In the genomic region with DNA sequence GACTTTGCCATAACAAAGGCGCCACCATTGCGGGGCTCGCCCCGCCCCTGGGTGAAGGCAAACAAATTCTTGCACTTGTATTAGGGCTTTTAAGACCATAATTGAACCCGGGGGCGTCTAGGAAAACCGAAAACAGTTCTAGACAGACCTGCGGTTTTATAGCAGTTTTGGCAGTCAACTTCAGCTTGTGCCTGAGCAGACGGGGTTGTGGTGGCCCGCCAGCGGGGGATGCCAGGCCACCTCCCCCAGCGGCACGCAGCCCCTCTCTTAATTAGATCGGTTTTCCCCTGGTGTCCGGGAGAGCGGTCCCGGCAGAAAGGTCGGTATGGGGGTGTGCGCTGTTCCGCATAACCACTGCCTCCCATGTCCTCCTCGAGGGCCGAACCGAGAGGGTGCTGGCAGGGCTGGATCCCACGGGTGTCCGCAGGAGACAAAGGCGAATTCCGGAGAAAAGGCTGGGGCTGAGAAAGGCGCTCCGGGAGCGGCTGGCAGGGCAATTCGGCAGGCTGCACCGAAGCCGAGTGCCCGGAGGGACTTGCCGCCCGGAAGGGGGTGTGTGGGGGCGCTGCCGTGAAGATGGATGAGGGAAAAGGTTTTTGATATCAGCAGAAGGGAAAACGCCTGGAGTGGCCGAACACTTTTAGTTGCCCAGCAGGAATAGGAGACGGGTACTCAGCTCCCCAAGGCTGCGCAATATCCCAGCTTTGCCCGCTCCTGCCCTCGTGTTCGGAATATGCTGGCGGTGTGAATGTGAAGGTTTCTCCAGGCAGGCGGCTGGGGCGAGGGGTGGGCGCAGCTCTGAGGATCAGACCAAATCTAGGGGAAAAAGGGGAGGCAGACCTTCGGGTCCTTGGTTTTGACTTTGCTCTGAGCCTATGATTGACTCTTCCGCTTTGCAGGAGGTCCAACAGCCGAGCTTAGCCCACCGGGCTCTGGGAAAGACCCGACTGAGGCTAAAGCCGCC, we compare ENCODE assay signal across 9 cellular contexts. TPM values are rescaled to one million over a fixed set of nuclear protein-coding genes. Genes with fewer than 3 reads are reported as not detected.
DNase-seq lines count a peak whose midpoint lies in the region; ATAC-seq and TF ChIP-seq lines count a peak whose summit lies in the region.
"Had no signal": no experiment of that assay in that cellular context is flagged by ENCODE, and none has a peak within 500 bp of the region (broad histone marks: within the 10 kb centered on the region; RNA-seq: fewer than 3 reads in every experiment).

No MANE protein-coding gene starts in this region.

- H3K4me3 Mint-ChIP-seq in stimulated activated naive CD8-positive, alpha-beta T cell treated with anti-CD3 and anti-CD28 coated beads, Interleukin-15, Interleukin-2, amounts not matched to agents 100 ng/mL and 50 ng/mL, for 24 hours, result peak overlapping the region; percentile 62
- H3K4me3 Mint-ChIP-seq in naive thymus-derived CD4-positive, alpha-beta T cell, result peak overlapping the region; percentile 61 to 92 (median 81)

- POLR2A ChIA-PET in naive thymus-derived CD4-positive, alpha-beta T cell (lab: Charles Lee), result interaction anchor here (0.9 to 1.9 kb wide), 4 partner anchors 19 to 586 kb away, joined by 3 to 4 read pairs (median 3); a partner anchor contains a TSS

- no peak overlapping the region for H3K27ac Mint-ChIP-seq in stimulated activated naive CD8-positive, alpha-beta T cell treated with anti-CD3 and anti-CD28 coated beads, Interleukin-15, Interleukin-2, amounts not matched to agents 100 ng/mL and 50 ng/mL, for 24 hours
- peak overlapping the region in 8 of 9 donors; percentile 45 to 88 (median 68) for H3K27ac Mint-ChIP-seq in naive thymus-derived CD4-positive, alpha-beta T cell

- H3K36me3 ChIP-seq in mammary epithelial cell (ENCODE audit: insufficient read depth, low read length), result no peaks in the 10 kb centered on the region
- no peaks in the 10 kb centered on the region for H3K36me3 ChIP-seq in naive thymus-derived CD4-positive, alpha-beta T cell (ENCODE audit: control insufficient read depth in 2 of 3, insufficient read depth in 3 of 3, low read length in 3 of 3)
- H3K36me3 ChIP-seq in aorta (ENCODE audit: control insufficient read depth in 1 of 2, insufficient read depth in 2 of 2, low read length in 1 of 2), result no peaks in the 10 kb centered on the region

- H3K4me3 ChIP-seq in mammary epithelial cell (replicated peaks in 1 of 3; ENCODE audit: insufficient read depth in 1 of 3, low read depth in 2 of 3, low read length in 3 of 3) (no peak overlapping the region), aorta (ENCODE audit: low read length in 2 of 2) (no peak overlapping the region)
- peak overlapping the region; percentile 43 for H3K4me3 ChIP-seq in naive thymus-derived CD4-positive, alpha-beta T cell (ENCODE audit: low read length)

- WGBS in mammary epithelial cell (ENCODE audit: low coverage, missing lambda C conversion rate), result 19% methylated on average over 41 of the region's 55 CpGs
- 8 to 9% methylated on average over 55 of the region's 55 CpGs for WGBS in aorta, 2 donors

- no peak overlapping the region for H3K27ac ChIP-seq in mammary epithelial cell (ENCODE audit: insufficient read depth, low read depth, low read length)
- no peak overlapping the region for H3K27ac ChIP-seq in naive thymus-derived CD4-positive, alpha-beta T cell (ENCODE audit: low read depth, low read length)
- no peak overlapping the region for H3K27ac ChIP-seq in aorta (ENCODE audit: low read depth in 1 of 2, low read length in 2 of 2)

- DNase-seq in stimulated activated naive CD8-positive, alpha-beta T cell treated with anti-CD3 and anti-CD28 coated beads, Interleukin-15, Interleukin-2, amounts not matched to agents 100 U/mL and 50 U/mL, for 24 hours, result no peak
- no peak for DNase-seq in mammary epithelial cell
- peak in 2 of 9 donors; percentile 11 to 19 for DNase-seq in naive thymus-derived CD4-positive, alpha-beta T cell
- peak; percentile 38 to 52 for DNase-seq in aorta
- no peak for DNase-seq in DMS 273 treated with DMSO at 0.1 percent for 48 hours (lab: John Stamatoyannopoulos, UW)
- DNase-seq: NCI-H226 had no signal

- H2AFZ ChIP-seq in mammary epithelial cell (ENCODE audit: low read depth, low read length), result peak overlapping the region; percentile 39

- intact Hi-C loops in mammary epithelial cell (cut with micrococcal nuclease) (no loop called here), aorta (cut with DNase I) (no loop called here)
- intact Hi-C loops in naive thymus-derived CD4-positive, alpha-beta T cell (cut with micrococcal nuclease), result loop anchor here (2.0 to 5.0 kb wide), 4 partner anchors 15 to 1326 kb away; a partner anchor contains a TSS

- dilution Hi-C loops in mammary epithelial cell (cut with HindIII; ENCODE audit: low sequenced_read_pairs), result no loop called here

- no peaks in the 10 kb centered on the region for H3K9me3 Mint-ChIP-seq in stimulated activated naive CD8-positive, alpha-beta T cell treated with anti-CD3 and anti-CD28 coated beads, Interleukin-15, Interleukin-2, amounts not matched to agents 100 ng/mL and 50 ng/mL, for 24 hours
- peaks cover 0 to 15% (median 0%) of the 10 kb centered on the region in 11 donors for H3K9me3 Mint-ChIP-seq in naive thymus-derived CD4-positive, alpha-beta T cell

- H3K36me3 Mint-ChIP-seq in stimulated activated naive CD8-positive, alpha-beta T cell treated with anti-CD3 and anti-CD28 coated beads, Interleukin-15, Interleukin-2, amounts not matched to agents 100 ng/mL and 50 ng/mL, for 24 hours (ENCODE audit: low read depth), result no peaks in the 10 kb centered on the region
- peaks cover 0 to 4% (median 0%) of the 10 kb centered on the region in 5 donors for H3K36me3 Mint-ChIP-seq in naive thymus-derived CD4-positive, alpha-beta T cell

- H3K9me3 ChIP-seq in mammary epithelial cell (replicated peaks; ENCODE audit: insufficient read depth, low read length) (no peaks in the 10 kb centered on the region), aorta (ENCODE audit: control insufficient read depth, low read length) (no peaks in the 10 kb centered on the region)
- H3K9me3 ChIP-seq in naive thymus-derived CD4-positive, alpha-beta T cell (ENCODE audit: control insufficient read depth in 2 of 3, low read length in 3 of 3), result no peaks in the 10 kb centered on the region

- H3K79me2 ChIP-seq in mammary epithelial cell (ENCODE audit: insufficient read depth, low read length), result no peaks in the 10 kb centered on the region

- H4K20me1 ChIP-seq in mammary epithelial cell (ENCODE audit: insufficient read depth, low read length), result no peaks in the 10 kb centered on the region

- H3K4me2 ChIP-seq in mammary epithelial cell (ENCODE audit: insufficient read depth, low read depth, low read length), result peak overlapping the region; percentile 52

- in situ Hi-C loops in mammary epithelial cell (cut with MboI; ENCODE audit: low sequenced_read_pairs in 2 of 2), result loop anchor here in 1 of 2 donors (25.0 kb wide), 1 partner anchor 899 kb away; no protein-coding TSS in a partner anchor

- ATAC-seq in stimulated activated naive CD8-positive, alpha-beta T cell treated with anti-CD3 and anti-CD28 coated beads, Interleukin-15, Interleukin-2, amounts not matched to agents 100 U/mL and 50 U/mL, for 24 hours, result no peak
- ATAC-seq in naive thymus-derived CD4-positive, alpha-beta T cell, result no peak
- ATAC-seq in aorta (ENCODE audit: low FRiP score) (no peak), GM19023 (IDR thresholded peaks at IDR 0.05; ENCODE audit: unreplicated experiment) (no peak), HG03469 (IDR thresholded peaks at IDR 0.05; ENCODE audit: unreplicated experiment) (no peak)

- H3K4me1 Mint-ChIP-seq in stimulated activated naive CD8-positive, alpha-beta T cell treated with anti-CD3 and anti-CD28 coated beads, Interleukin-15, Interleukin-2, amounts not matched to agents 100 ng/mL and 50 ng/mL, for 24 hours (ENCODE audit: low read depth), result peaks cover 46% of the 10 kb centered on the region
- peaks cover 27 to 77% (median 52%) of the 10 kb centered on the region in 7 donors for H3K4me1 Mint-ChIP-seq in naive thymus-derived CD4-positive, alpha-beta T cell

- H3K27me3 ChIP-seq in mammary epithelial cell (ENCODE audit: insufficient read depth, low read length) (peaks cover 59% of the 10 kb centered on the region), aorta (ENCODE audit: control insufficient read depth in 1 of 2, insufficient read depth in 2 of 2, low read length in 1 of 2) (no peaks in the 10 kb centered on the region)
- H3K27me3 ChIP-seq in naive thymus-derived CD4-positive, alpha-beta T cell (ENCODE audit: control insufficient read depth in 2 of 2, insufficient read depth in 2 of 2, low read length in 2 of 2), result peaks cover 41 to 79% of the 10 kb centered on the region in 2 donors

- BruUV-seq in mammary epithelial cell (replicated peaks; lab: Mats Ljungman, UMichigan), result no TSS peak

- no peak for TF ChIP-seq CTCF in mammary epithelial cell (conservative IDR thresholded peaks at IDR 0.05 in 1 of 2, IDR thresholded peaks at IDR 0.05 in 1 of 2; ENCODE audit: extremely low read depth in 1 of 2, insufficient read depth in 1 of 2, low read depth in 1 of 2, low read length in 2 of 2)

- CTCF ChIA-PET in mammary epithelial cell (lab: Charles Lee; ENCODE audit: low non-redundant PET), result interaction anchor here (0.5 to 0.7 kb wide), 2 partner anchors 8 to 257 kb away, joined by 5 to 6 read pairs; no protein-coding TSS in a partner anchor
- CTCF ChIA-PET in naive thymus-derived CD4-positive, alpha-beta T cell (lab: Charles Lee), result interaction anchor here (0.6 to 1.7 kb wide), 5 partner anchors 8 to 826 kb away, joined by 3 to 8 read pairs (median 3); no protein-coding TSS in a partner anchor

- H3K4me1 ChIP-seq in mammary epithelial cell (ENCODE audit: insufficient read depth, low read length) (peaks cover 32% of the 10 kb centered on the region), aorta (ENCODE audit: control insufficient read depth in 1 of 2, insufficient read depth in 2 of 2, low read length in 2 of 2) (no peaks in the 10 kb centered on the region)
- H3K4me1 ChIP-seq in naive thymus-derived CD4-positive, alpha-beta T cell (ENCODE audit: control insufficient read depth in 2 of 2, insufficient read depth in 2 of 2, low read length in 2 of 2), result peaks cover 41 to 61% of the 10 kb centered on the region in 2 donors

- no peak overlapping the region for H3K9ac ChIP-seq in mammary epithelial cell (ENCODE audit: insufficient read depth, low read length)

- peaks cover 87% of the 10 kb centered on the region for H3K27me3 Mint-ChIP-seq in stimulated activated naive CD8-positive, alpha-beta T cell treated with anti-CD3 and anti-CD28 coated beads, Interleukin-15, Interleukin-2, amounts not matched to agents 100 ng/mL and 50 ng/mL, for 24 hours
- H3K27me3 Mint-ChIP-seq in naive thymus-derived CD4-positive, alpha-beta T cell, result peaks cover 80 to 95% (median 87%) of the 10 kb centered on the region in 5 donors

RNA-seq across cellular contexts. Expression of a gene that starts 3.0 kb away (rescaled TPM):
- total RNA-seq in mammary epithelial cell, result under 1 TPM; 0.17 to 0.96 TPM
- polyA plus RNA-seq in mammary epithelial cell, result 0.12 TPM
- polyA minus RNA-seq in mammary epithelial cell, result not detected
- total RNA-seq in naive thymus-derived CD4-positive, alpha-beta T cell, result not detected
- not detected for polyA plus RNA-seq in naive thymus-derived CD4-positive, alpha-beta T cell
- under 1 TPM in 1 of 2 donors, not detected in 1; 0.81 TPM for total RNA-seq in aorta
- under 1 TPM in 1 of 2 donors, not detected in 1; 0.13 TPM for polyA plus RNA-seq in aorta

RNA-seq across cellular contexts. Expression of a gene that starts 11.9 kb away (rescaled TPM):
- total RNA-seq in mammary epithelial cell (not detected), aorta (not detected)
- polyA plus RNA-seq in mammary epithelial cell (not detected), aorta (under 1 TPM in 1 of 2 donors, not detected in 1; 0.38 TPM)
- not detected for polyA minus RNA-seq in mammary epithelial cell
- total RNA-seq in naive thymus-derived CD4-positive, alpha-beta T cell, result not detected
- polyA plus RNA-seq in naive thymus-derived CD4-positive, alpha-beta T cell, result not detected

RNA-seq across cellular contexts. Expression of a gene that starts 13.9 kb away (rescaled TPM):
- 1 to 10 TPM; 4.2 to 4.3 TPM for total RNA-seq in mammary epithelial cell
- 0.18 TPM for polyA plus RNA-seq in mammary epithelial cell
- polyA minus RNA-seq in mammary epithelial cell, result not detected
- total RNA-seq in naive thymus-derived CD4-positive, alpha-beta T cell, result under 1 TPM in 1 of 5 experiments, not detected in 4; 0.66 TPM
- not detected for polyA plus RNA-seq in naive thymus-derived CD4-positive, alpha-beta T cell
- total RNA-seq in aorta, result 10 to 100 TPM in 1 of 2 donors, 1 to 10 TPM in 1; 1.5 to 11.2 TPM
- polyA plus RNA-seq in aorta, result 1 to 10 TPM; 3.4 to 3.6 TPM

RNA-seq across cellular contexts. Expression of a gene that starts 22.6 kb away (rescaled TPM):
- 10 to 100 TPM in 1 of 2 donors, 1 to 10 TPM in 1; 7.8 to 25.1 TPM for total RNA-seq in mammary epithelial cell
- 0.03 TPM for polyA plus RNA-seq in mammary epithelial cell
- polyA minus RNA-seq in mammary epithelial cell, result not detected
- total RNA-seq in naive thymus-derived CD4-positive, alpha-beta T cell, result 1 to 10 TPM in 1 of 5 experiments, under 1 TPM in 1, not detected in 3; 0.70 to 1.7 TPM
- not detected for polyA plus RNA-seq in naive thymus-derived CD4-positive, alpha-beta T cell
- total RNA-seq in aorta, result 1 to 10 TPM; 1.6 to 5.8 TPM
- 1 to 10 TPM; 1.5 to 3.1 TPM for polyA plus RNA-seq in aorta

RNA-seq across cellular contexts. Expression of a gene that starts 31.5 kb away (rescaled TPM):
- total RNA-seq in mammary epithelial cell (1 to 10 TPM; 2.3 to 8.0 TPM), aorta (1 to 10 TPM; 4.7 to 9.3 TPM)
- polyA plus RNA-seq in mammary epithelial cell (3.9 TPM), aorta (1 to 10 TPM; 2.4 to 3.3 TPM)
- 3.7 TPM for polyA minus RNA-seq in mammary epithelial cell
- not detected for total RNA-seq in naive thymus-derived CD4-positive, alpha-beta T cell
- polyA plus RNA-seq in naive thymus-derived CD4-positive, alpha-beta T cell, result not detected

Comparison
In these comparisons a context has a peak if more than half of its experiments do, and no peak if none do; other contexts are left out.
1. DNase-seq: peak in aorta (2 of 2); none in stimulated activated naive CD8-positive, alpha-beta T cell treated with anti-CD3 and anti-CD28 coated beads, Interleukin-15, Interleukin-2, amounts not matched to agents 100 U/mL and 50 U/mL, for 24 hours (single experiment), mammary epithelial cell (single experiment) and DMS 273 treated with DMSO at 0.1 percent for 48 hours (single experiment).
2. intact Hi-C loops: an anchor here in naive thymus-derived CD4-positive, alpha-beta T cell (2.0 to 5.0 kb wide); none called in mammary epithelial cell and aorta.